ENCODE assay signal across 1 cellular context in genomic region chr1:18447509-18448220, GRCh38.
TF ChIP-seq lines count a peak whose summit lies in the region.

No MANE protein-coding gene starts in this region.

TF ChIP-seq in HepG2, 621 proteins besides CTCF, POLR2A, EP300 and RAD21:
- TF ChIP-seq, protein P1, sequence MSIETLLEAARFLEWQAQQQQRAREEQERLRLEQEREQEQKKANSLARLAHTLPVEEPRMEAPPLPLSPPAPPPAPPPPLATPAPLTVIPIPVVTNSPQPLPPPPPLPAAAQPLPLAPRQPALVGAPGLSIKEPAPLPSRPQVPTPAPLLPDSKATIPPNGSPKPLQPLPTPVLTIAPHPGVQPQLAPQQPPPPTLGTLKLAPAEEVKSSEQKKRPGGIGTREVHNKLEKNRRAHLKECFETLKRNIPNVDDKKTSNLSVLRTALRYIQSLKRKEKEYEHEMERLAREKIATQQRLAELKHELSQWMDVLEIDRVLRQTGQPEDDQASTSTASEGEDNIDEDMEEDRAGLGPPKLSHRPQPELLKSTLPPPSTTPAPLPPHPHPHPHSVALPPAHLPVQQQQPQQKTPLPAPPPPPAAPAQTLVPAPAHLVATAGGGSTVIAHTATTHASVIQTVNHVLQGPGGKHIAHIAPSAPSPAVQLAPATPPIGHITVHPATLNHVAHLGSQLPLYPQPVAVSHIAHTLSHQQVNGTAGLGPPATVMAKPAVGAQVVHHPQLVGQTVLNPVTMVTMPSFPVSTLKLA (IDR thresholded peaks at IDR 0.05) = peak; percentile 96
- no peak for TF ChIP-seq MBD4 (IDR thresholded peaks at IDR 0.05; ENCODE audit: borderline replicate concordance, low read length)
- TF ChIP-seq AHDC1 (CRISPR knock-in tag; IDR thresholded peaks at IDR 0.05; ENCODE audit: borderline replicate concordance) = no peak
- TF ChIP-seq ZNF430 (CRISPR knock-in tag; IDR thresholded peaks at IDR 0.05) = no peak
